ENCODE assay signal across 9 cellular contexts in the genomic region with DNA sequence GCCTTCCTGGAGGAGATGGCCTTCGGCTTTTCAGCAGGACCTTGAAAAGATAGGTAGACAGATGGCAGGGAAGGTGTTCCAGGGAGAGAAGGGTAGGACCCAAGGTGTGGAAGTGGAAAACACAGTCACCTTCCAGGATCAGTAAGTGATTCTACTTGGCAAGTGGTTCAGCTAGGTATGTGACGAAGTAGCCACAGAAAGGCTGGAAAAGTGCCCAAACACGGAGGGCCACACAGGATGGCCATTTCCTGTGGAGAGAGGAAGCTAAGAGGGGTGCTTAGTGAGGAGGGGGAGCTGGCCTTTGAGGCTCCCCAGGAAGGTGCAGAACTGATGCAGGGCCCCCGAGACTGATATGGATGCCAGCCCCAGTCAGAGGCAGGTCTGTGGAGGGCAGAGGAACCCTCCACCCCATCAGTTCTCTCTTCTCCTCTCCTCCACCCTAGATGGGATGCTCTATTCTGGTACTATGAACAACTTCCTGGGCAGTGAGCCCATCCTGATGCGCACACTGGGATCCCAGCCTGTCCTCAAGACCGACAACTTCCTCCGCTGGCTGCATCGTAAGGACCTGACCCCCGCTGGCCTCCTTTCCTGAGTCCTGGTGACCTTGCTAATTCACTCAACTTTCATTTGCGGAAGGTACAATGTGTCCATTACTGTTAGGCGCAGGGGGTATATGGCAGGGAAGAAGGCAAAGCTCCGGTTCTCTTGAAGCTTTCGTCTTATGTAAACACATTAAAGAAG. TPM values are rescaled to one million over a fixed set of nuclear protein-coding genes. Genes with fewer than 3 reads are reported as not detected.
A peak's percentile ranks its signal among the peaks of the same experiment; 100 is the strongest.
DNase-seq lines count a peak whose midpoint lies in the region; ATAC-seq and TF ChIP-seq lines count a peak whose summit lies in the region.
"Had no signal": no experiment of that assay in that cellular context is flagged by ENCODE, and none has a peak within 500 bp of the region (broad histone marks: within the 10 kb centered on the region; RNA-seq: fewer than 3 reads in every experiment).

No MANE protein-coding gene starts in this region.

- H3K27ac ChIP-seq in left ventricle myocardium inferior (replicated peaks) (peak overlapping the region; percentile 88), sigmoid colon (peak overlapping the region; percentile 68 to 85 (median 72))

- H3K4me1 ChIP-seq in left ventricle myocardium inferior (peaks cover 34% of the 10 kb centered on the region), sigmoid colon (peaks cover 0 to 17% (median 10%) of the 10 kb centered on the region in 4 donors)

- peaks cover 3% of the 10 kb centered on the region for H3K27me3 Mint-ChIP-seq in activated naive CD8-positive, alpha-beta T cell treated with anti-CD3 and anti-CD28 coated beads for 36 hours

- no peaks in the 10 kb centered on the region for H3K9me3 ChIP-seq in left ventricle myocardium inferior (replicated peaks)
- H3K9me3 ChIP-seq in sigmoid colon = no peaks in the 10 kb centered on the region

- H3K27me3 ChIP-seq in left ventricle myocardium inferior (ENCODE audit: low read depth) (no peaks in the 10 kb centered on the region), sigmoid colon (no peaks in the 10 kb centered on the region)

- DNase-seq in HFF-Myc (ENCODE audit: extremely low read depth, low read depth) = no peak
- DNase-seq in activated naive CD8-positive, alpha-beta T cell treated with anti-CD3 and anti-CD28 coated beads for 36 hours = no peak
- DNase-seq in left ventricle myocardium inferior = peak; percentile 49
- no peak for DNase-seq in sigmoid colon
- DNase-seq in stimulated activated CD4-positive, alpha-beta T cell treated with anti-CD3 and anti-CD28 coated beads, Interleukin-4, amount 100 ng/mL, for 1 hour = no peak
- no peak for DNase-seq in medulla oblongata (ENCODE audit: extremely low spot score)
- DNase-seq: NCI-H2029 treated with DMSO at 0.1 percent for 48 hours had no signal

- peaks cover 28% of the 10 kb centered on the region for H3K4me1 Mint-ChIP-seq in activated naive CD8-positive, alpha-beta T cell treated with anti-CD3 and anti-CD28 coated beads for 36 hours

- ATAC-seq in HG03025 (IDR thresholded peaks at IDR 0.05; ENCODE audit: low FRiP score, unreplicated experiment) (no peak), GM19324 (IDR thresholded peaks at IDR 0.05; ENCODE audit: low FRiP score, unreplicated experiment) (no peak)

- 76 to 86% methylated on average over 13 of the region's 13 CpGs for WGBS in sigmoid colon, 2 donors

- H3K9me3 Mint-ChIP-seq in activated naive CD8-positive, alpha-beta T cell treated with anti-CD3 and anti-CD28 coated beads for 36 hours = peaks cover 3% of the 10 kb centered on the region

- no peak overlapping the region for H3K27ac Mint-ChIP-seq in activated naive CD8-positive, alpha-beta T cell treated with anti-CD3 and anti-CD28 coated beads for 36 hours

- TF ChIP-seq POLR2A in sigmoid colon (IDR thresholded peaks at IDR 0.05) = no peak

- H3K36me3 Mint-ChIP-seq in activated naive CD8-positive, alpha-beta T cell treated with anti-CD3 and anti-CD28 coated beads for 36 hours = peaks cover 11% of the 10 kb centered on the region

- intact Hi-C loops in left ventricle myocardium inferior (cut with micrococcal nuclease) (loop anchor here (10.0 kb wide), 1 partner anchor 45 kb away; no protein-coding TSS in a partner anchor), sigmoid colon (cut with DNase I) (loop anchor here (5.0 kb wide), 1 partner anchor 52 kb away; the partner anchor contains the start of gene PMF1)

- no peak for TF ChIP-seq EP300 in sigmoid colon (IDR thresholded peaks at IDR 0.05)

- H3K36me3 ChIP-seq in left ventricle myocardium inferior (no peaks in the 10 kb centered on the region), sigmoid colon (no peaks in the 10 kb centered on the region)

- H3K4me3 ChIP-seq in HFF-Myc (replicated peaks; ENCODE audit: low read depth, low read length) (peak overlapping the region; percentile 27), left ventricle myocardium inferior (peak overlapping the region; percentile 71), sigmoid colon (peak overlapping the region in 3 of 4 donors; percentile 48 to 61 (median 56))

- peak overlapping the region; percentile 41 for H3K4me3 Mint-ChIP-seq in activated naive CD8-positive, alpha-beta T cell treated with anti-CD3 and anti-CD28 coated beads for 36 hours

- TF ChIP-seq CTCF in HFF-Myc (IDR thresholded peaks at IDR 0.05; ENCODE audit: low read depth, low read length, missing control alignments) = no peak
- TF ChIP-seq CTCF in left ventricle myocardium inferior (IDR thresholded peaks at IDR 0.05; ENCODE audit: borderline replicate concordance) = no peak
- TF ChIP-seq CTCF in sigmoid colon (IDR thresholded peaks at IDR 0.05) = no peak

RNA-seq across cellular contexts. Expression of gene SEMA4A, which starts 6.8 kb away (rescaled TPM):
- 10 to 100 TPM; 13.2 to 16.1 TPM for total RNA-seq in activated naive CD8-positive, alpha-beta T cell treated with anti-CD3 and anti-CD28 coated beads for 36 hours
- total RNA-seq in left ventricle myocardium inferior (1.0 TPM), sigmoid colon (1 to 10 TPM; 1.6 to 2.9 (median 1.8) TPM)
- polyA plus RNA-seq in sigmoid colon = 1 to 10 TPM; 1.4 to 6.3 (median 1.8) TPM

RNA-seq across cellular contexts. Expression of gene SLC25A44, which starts 33.7 kb away (rescaled TPM):
- 10 to 100 TPM; 55.0 to 60.7 TPM for total RNA-seq in activated naive CD8-positive, alpha-beta T cell treated with anti-CD3 and anti-CD28 coated beads for 36 hours
- 14.4 TPM for total RNA-seq in left ventricle myocardium inferior
- total RNA-seq in sigmoid colon = 10 to 100 TPM in 1 of 4 donors, 1 to 10 TPM in 3; 8.6 to 13.3 (median 9.4) TPM
- polyA plus RNA-seq in sigmoid colon = 10 to 100 TPM in 2 of 3 donors, 1 to 10 TPM in 1; 7.8 to 15.3 (median 11.8) TPM

RNA-seq across cellular contexts. Expression of gene LMNA, which starts 45.7 kb away (rescaled TPM):
- 10 to 100 TPM; 32.3 to 37.8 TPM for total RNA-seq in activated naive CD8-positive, alpha-beta T cell treated with anti-CD3 and anti-CD28 coated beads for 36 hours
- total RNA-seq in left ventricle myocardium inferior (236 TPM), sigmoid colon (100 to 1,000 TPM; 129 to 241 (median 196) TPM)
- polyA plus RNA-seq in sigmoid colon = 100 to 1,000 TPM; 108 to 229 (median 142) TPM

RNA-seq across cellular contexts. Expression of gene PMF1, which starts 52.6 kb away (rescaled TPM):
- total RNA-seq in activated naive CD8-positive, alpha-beta T cell treated with anti-CD3 and anti-CD28 coated beads for 36 hours = 10 to 100 TPM; 83.4 to 87.3 TPM
- 55.8 TPM for total RNA-seq in left ventricle myocardium inferior
- 10 to 100 TPM; 41.1 to 61.2 (median 50.8) TPM for total RNA-seq in sigmoid colon
- 10 to 100 TPM; 46.2 to 75.1 (median 60.7) TPM for polyA plus RNA-seq in sigmoid colon
